ENCODE assay signal across 12 cellular contexts in the genomic region with DNA sequence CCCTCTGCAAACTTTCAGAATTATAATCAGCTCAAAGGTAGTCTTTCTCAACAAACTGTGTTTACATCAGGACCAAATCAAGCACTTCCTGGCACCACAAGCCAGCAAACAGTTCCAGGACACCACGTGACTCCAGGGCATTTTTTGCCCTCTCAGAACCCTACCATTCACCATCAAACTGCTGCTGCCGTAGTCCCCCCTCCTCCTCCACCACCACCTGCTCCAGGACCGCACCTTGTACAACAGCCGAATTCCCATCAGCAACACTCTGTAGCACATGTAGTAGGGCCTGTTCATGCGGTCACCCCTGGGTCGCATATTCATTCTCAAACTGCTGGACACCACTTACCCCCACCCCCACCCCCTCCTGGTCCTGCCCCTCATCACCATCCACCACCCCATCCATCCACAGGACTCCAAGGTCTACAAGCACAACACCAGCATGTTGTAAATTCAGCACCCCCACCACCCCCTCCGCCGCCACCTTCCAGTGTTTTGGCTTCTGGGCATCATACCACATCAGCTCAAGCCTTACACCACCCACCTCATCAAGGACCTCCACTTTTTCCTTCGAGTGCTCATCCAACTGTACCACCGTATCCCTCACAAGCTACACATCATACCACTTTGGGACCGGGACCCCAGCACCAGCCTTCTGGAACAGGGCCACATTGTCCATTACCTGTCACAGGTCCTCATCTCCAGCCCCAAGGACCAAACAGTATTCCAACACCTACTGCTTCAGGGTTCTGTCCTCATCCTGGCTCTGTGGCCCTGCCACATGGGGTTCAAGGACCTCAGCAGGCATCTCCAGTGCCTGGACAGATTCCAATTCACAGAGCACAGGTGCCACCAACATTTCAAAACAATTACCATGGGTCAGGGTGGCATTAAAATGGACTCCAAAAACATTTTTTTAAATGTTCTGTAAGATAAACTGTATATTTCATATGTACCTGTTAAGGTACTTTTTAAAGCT.
A peak's percentile ranks its signal among the peaks of the same experiment; 100 is the strongest.
DNase-seq lines count a peak whose midpoint lies in the region; ATAC-seq and TF ChIP-seq lines count a peak whose summit lies in the region.
"Had no signal": no experiment of that assay in that cellular context is flagged by ENCODE, and none has a peak within 500 bp of the region (broad histone marks: within the 10 kb centered on the region; RNA-seq: fewer than 3 reads in every experiment).

No MANE protein-coding gene starts in this region.

- POLR2A ChIA-PET in T-cell (lab: Charles Lee): interaction anchor here in 1 of 2 donors (0.7 kb wide), 1 partner anchor 1531 kb away, joined by 4 read pairs; no protein-coding TSS in a partner anchor

- no peak for TF ChIP-seq CTCF in endothelial cell (IDR thresholded peaks at IDR 0.05; ENCODE audit: unreplicated experiment)
- no peak for TF ChIP-seq CTCF in nephron progenitor cell (IDR thresholded peaks at IDR 0.05)

- no peaks in the 10 kb centered on the region for H3K27me3 ChIP-seq in CD4-positive, CD25-positive, alpha-beta regulatory T cell (ENCODE audit: control insufficient read depth, insufficient read depth, low read length)
- H3K27me3 ChIP-seq in SJCRH30: no peaks in the 10 kb centered on the region

- H3K36me3 Mint-ChIP-seq in CD4-positive, CD25-positive, alpha-beta regulatory T cell: peaks cover 67% of the 10 kb centered on the region
- H3K36me3 Mint-ChIP-seq in T-cell (peaks cover 68% of the 10 kb centered on the region), endothelial cell (ENCODE audit: low read depth, unreplicated experiment) (peaks cover 37% of the 10 kb centered on the region), nephron progenitor cell (ENCODE audit: low read depth) (peaks cover 72% of the 10 kb centered on the region)

- H3K27me3 Mint-ChIP-seq in CD4-positive, CD25-positive, alpha-beta regulatory T cell: no peaks in the 10 kb centered on the region
- H3K27me3 Mint-ChIP-seq in T-cell (no peaks in the 10 kb centered on the region), endothelial cell (ENCODE audit: unreplicated experiment) (peaks cover 14% of the 10 kb centered on the region), nephron progenitor cell (ENCODE audit: low read depth, poor library complexity) (peaks cover 4% of the 10 kb centered on the region)

- CTCF ChIA-PET in T-cell (lab: Charles Lee): interaction anchor here in 1 of 2 donors (0.6 kb wide), 2 partner anchors 33 to 162 kb away, joined by 3 to 4 read pairs; no protein-coding TSS in a partner anchor

- DNase-seq in CD4-positive, CD25-positive, alpha-beta regulatory T cell: no peak
- no peak for DNase-seq in T-cell
- DNase-seq in endothelial cell (ENCODE audit: low spot score): no peak
- DNase-seq in nephron progenitor cell: no peak
- DNase-seq in SJCRH30: no peak
- no peak for DNase-seq in iPS-NIHi11 (ENCODE audit: low spot score)
- no peak for DNase-seq in SW 1271 (lab: John Stamatoyannopoulos, UW)
- DNase-seq: COR-L47; effector memory CD4-positive, alpha-beta T cell; NCI-H345 had no signal

- no peak overlapping the region for H3K4me3 ChIP-seq in CD4-positive, CD25-positive, alpha-beta regulatory T cell (ENCODE audit: low read depth, low read length)
- H3K4me3 ChIP-seq in SJCRH30: no peak overlapping the region

- peaks cover 0 to 13% (median 10%) of the 10 kb centered on the region in 4 donors for H3K4me1 Mint-ChIP-seq in CD4-positive, CD25-positive, alpha-beta regulatory T cell
- peaks cover 7 to 8% (median 8%) of the 10 kb centered on the region in 3 donors for H3K4me1 Mint-ChIP-seq in T-cell
- peaks cover 2% of the 10 kb centered on the region for H3K4me1 Mint-ChIP-seq in endothelial cell (ENCODE audit: unreplicated experiment)
- H3K4me1 Mint-ChIP-seq in nephron progenitor cell: peaks cover 8% of the 10 kb centered on the region

- H3K4me3 Mint-ChIP-seq in CD4-positive, CD25-positive, alpha-beta regulatory T cell: peak overlapping the region in 2 of 4 donors; percentile 0 to 29
- H3K4me3 Mint-ChIP-seq in T-cell (no peak overlapping the region), endothelial cell (ENCODE audit: unreplicated experiment) (no peak overlapping the region), nephron progenitor cell (no peak overlapping the region)

- ATAC-seq in CD4-positive, CD25-positive, alpha-beta regulatory T cell (ENCODE audit: low read depth in 2 of 2): no peak
- ATAC-seq in T-cell (replicated peaks in 1 of 4) (peak in 3 of 4 experiments; percentile 13 to 30 (median 18)), GM21717 (IDR thresholded peaks at IDR 0.05; ENCODE audit: unreplicated experiment) (no peak)

- H3K4me1 ChIP-seq in CD4-positive, CD25-positive, alpha-beta regulatory T cell (ENCODE audit: control insufficient read depth, insufficient read depth, low read length, poor library complexity, severe bottlenecking): no peaks in the 10 kb centered on the region
- no peaks in the 10 kb centered on the region for H3K4me1 ChIP-seq in SJCRH30

- H3K9me3 Mint-ChIP-seq in CD4-positive, CD25-positive, alpha-beta regulatory T cell: peaks cover 0 to 11% (median 2%) of the 10 kb centered on the region in 7 donors
- H3K9me3 Mint-ChIP-seq in T-cell (peaks cover 0 to 5% (median 0%) of the 10 kb centered on the region in 3 donors), endothelial cell (ENCODE audit: unreplicated experiment) (no peaks in the 10 kb centered on the region), nephron progenitor cell (no peaks in the 10 kb centered on the region)

- H3K36me3 ChIP-seq in CD4-positive, CD25-positive, alpha-beta regulatory T cell (ENCODE audit: control insufficient read depth, insufficient read depth, low read length): peaks cover 95% of the 10 kb centered on the region
- peaks cover 86% of the 10 kb centered on the region for H3K36me3 ChIP-seq in SJCRH30

- no peak overlapping the region for H3K27ac ChIP-seq in CD4-positive, CD25-positive, alpha-beta regulatory T cell (ENCODE audit: insufficient read depth, low read length, poor library complexity, severe bottlenecking)
- no peak overlapping the region for H3K27ac ChIP-seq in SJCRH30
- H3K27ac ChIP-seq: KMS-11 had no signal

- H3K9me3 ChIP-seq in CD4-positive, CD25-positive, alpha-beta regulatory T cell (ENCODE audit: control insufficient read depth in 2 of 2, low read length in 2 of 2): peaks cover 7% of the 10 kb centered on the region in 2 experiments
- H3K9me3 ChIP-seq in SJCRH30 (replicated peaks): no peaks in the 10 kb centered on the region

- H3K27ac Mint-ChIP-seq in CD4-positive, CD25-positive, alpha-beta regulatory T cell: peak overlapping the region; percentile 45 to 83 (median 77)
- peak overlapping the region; percentile 67 to 77 for H3K27ac Mint-ChIP-seq in T-cell
- H3K27ac Mint-ChIP-seq in endothelial cell (ENCODE audit: unreplicated experiment): peak overlapping the region; percentile 15
- H3K27ac Mint-ChIP-seq in nephron progenitor cell: peak overlapping the region; percentile 97

Comparison
In these comparisons a context has a peak if more than half of its experiments do, and no peak if none do; other contexts are left out.
1. ATAC-seq: peak in T-cell (3 of 4); none in CD4-positive, CD25-positive, alpha-beta regulatory T cell (0 of 2) and GM21717 (single experiment).
2. H3K27ac Mint-ChIP-seq: peak in every context shown above with its lines; median percentile 97 in nephron progenitor cell; 77 in CD4-positive, CD25-positive, alpha-beta regulatory T cell; 72 in T-cell; 15 in endothelial cell.